In genomic region chr16:81920498-81920897, GRCh38 we compare ENCODE assay signal across 19 cellular contexts.
DNase-seq lines count a peak whose midpoint lies in the region; ATAC-seq and TF ChIP-seq lines count a peak whose summit lies in the region.
"Had no signal": no experiment of that assay in that cellular context is flagged by ENCODE, and none has a peak within 500 bp of the region (broad histone marks: within the 10 kb centered on the region; RNA-seq: fewer than 3 reads in every experiment).

No MANE protein-coding gene starts in this region.

- 71 to 80% methylated on average over 4 of the region's 4 CpGs for WGBS in GM23248 (ENCODE audit: low coverage in 1 of 2, low lambda C conversion rate in 2 of 2, missing lambda C conversion rate in 2 of 2), 2 experiments

- H3K36me3 ChIP-seq in OCI-LY3 (replicated peaks; ENCODE audit: low read depth, low read length), result peaks cover 78% of the 10 kb centered on the region
- H3K36me3 ChIP-seq in GM23248 (ENCODE audit: low read depth), result no peaks in the 10 kb centered on the region
- H3K36me3 ChIP-seq: BE2C, HAP-1 had no signal

- intact Hi-C loops in natural killer cell (cut with micrococcal nuclease), result no loop called here

- H3K4me1 Mint-ChIP-seq in natural killer cell treated with Interleukin-12 subunit alpha and Interleukin-12 subunit beta and Interleukin-15 and Interleukin-18, amount 100 ng/mL, for 72 hours (ENCODE audit: low read depth in 2 of 2), result peaks cover 0 to 5% of the 10 kb centered on the region in 2 donors
- H3K4me1 Mint-ChIP-seq in natural killer cell, result no peaks in the 10 kb centered on the region
- H3K4me1 Mint-ChIP-seq in memory B cell, result peaks cover 20% of the 10 kb centered on the region
- H3K4me1 Mint-ChIP-seq in stimulated activated naive B cell treated with anti-CD40 and anti-IgM and Interleukin-4, amounts not matched to agents 10 μg/mL and 1 μg/mL and 100 μg/mL, for 72 hours, result peaks cover 17 to 28% of the 10 kb centered on the region in 2 donors
- H3K4me1 Mint-ChIP-seq: CD4-positive, CD25-positive, alpha-beta regulatory T cell; CD8-positive, alpha-beta memory T cell had no signal

- H3K27me3 ChIP-seq in OCI-LY3 (ENCODE audit: low read depth, low read length) (no peaks in the 10 kb centered on the region), GM23248 (replicated peaks; ENCODE audit: insufficient read depth) (0 out of 2 replicates have a peak, but pooled peaks cover 5% of the 10 kb centered on the region)
- H3K27me3 ChIP-seq: BE2C had no signal

- no peaks in the 10 kb centered on the region for H3K79me2 ChIP-seq in OCI-LY3 (ENCODE audit: low read length)
- H3K79me2 ChIP-seq in GM23248 (ENCODE audit: insufficient read depth), result no peaks in the 10 kb centered on the region

- DNase-seq in natural killer cell treated with Interleukin-12 subunit alpha and Interleukin-12 subunit beta and Interleukin-15 and Interleukin-18, amount 100 ng/mL, for 72 hours (ENCODE audit: low spot score), result peak; percentile 45
- no peak for DNase-seq in natural killer cell
- no peak for DNase-seq in memory B cell (ENCODE audit: low spot score in 2 of 2)
- DNase-seq in stimulated activated naive B cell treated with anti-CD40 and anti-IgM and Interleukin-4, amounts not matched to agents 10 μg/mL and 1 μg/mL and 100 μg/mL, for 72 hours, result no peak
- no peak for DNase-seq in GM23248
- DNase-seq in activated gamma-delta T cell treated with Interleukin-2 at 50 U/mL for 16 hours, result no peak
- DNase-seq: BE2C; C1 segment of cervical spinal cord; CD4-positive, CD25-positive, alpha-beta regulatory T cell; CD8-positive, alpha-beta memory T cell; COR-L47; DMS 273 treated with DMSO at 0.1 percent for 48 hours; DMS53; DND-41; EL had no signal

- no peaks in the 10 kb centered on the region for H3K27me3 Mint-ChIP-seq in natural killer cell treated with Interleukin-12 subunit alpha and Interleukin-12 subunit beta and Interleukin-15 and Interleukin-18, amount 100 ng/mL, for 72 hours
- H3K27me3 Mint-ChIP-seq in natural killer cell (ENCODE audit: low read depth in 2 of 2), result no peaks in the 10 kb centered on the region
- no peaks in the 10 kb centered on the region for H3K27me3 Mint-ChIP-seq in memory B cell
- no peaks in the 10 kb centered on the region for H3K27me3 Mint-ChIP-seq in stimulated activated naive B cell treated with anti-CD40 and anti-IgM and Interleukin-4, amounts not matched to agents 10 μg/mL and 1 μg/mL and 100 μg/mL, for 72 hours
- H3K27me3 Mint-ChIP-seq: CD4-positive, CD25-positive, alpha-beta regulatory T cell had no signal

- no peak overlapping the region for H3K4me3 ChIP-seq in OCI-LY3 (ENCODE audit: low read length)
- H3K4me3 ChIP-seq in GM23248, result no peak overlapping the region
- H3K4me3 ChIP-seq: HAP-1 had no signal

- H3K36me3 Mint-ChIP-seq in natural killer cell treated with Interleukin-12 subunit alpha and Interleukin-12 subunit beta and Interleukin-15 and Interleukin-18, amount 100 ng/mL, for 72 hours, result peaks cover 20% of the 10 kb centered on the region
- H3K36me3 Mint-ChIP-seq in natural killer cell (peaks cover 48% of the 10 kb centered on the region), memory B cell (peaks cover 46% of the 10 kb centered on the region)
- H3K36me3 Mint-ChIP-seq in stimulated activated naive B cell treated with anti-CD40 and anti-IgM and Interleukin-4, amounts not matched to agents 10 μg/mL and 1 μg/mL and 100 μg/mL, for 72 hours, result peaks cover 51 to 60% of the 10 kb centered on the region in 2 donors
- H3K36me3 Mint-ChIP-seq: CD4-positive, CD25-positive, alpha-beta regulatory T cell had no signal

- TF ChIP-seq CTCF in natural killer cell (IDR thresholded peaks at IDR 0.05) (no peak), OCI-LY3 (IDR thresholded peaks at IDR 0.05; ENCODE audit: low read depth, low read length) (no peak)

- H3K27ac ChIP-seq in OCI-LY3 (ENCODE audit: low read length), result peak overlapping the region; percentile 8; the same call in 1 of the 2 replicates
- H3K27ac ChIP-seq in GM23248, result no peak overlapping the region

- H3K9ac ChIP-seq in OCI-LY3 (ENCODE audit: low read length) (no peak overlapping the region), GM23248 (no peak overlapping the region)

- in situ Hi-C loops in GM23248 (cut with MboI), result no loop called here

- no peak overlapping the region for H3K4me3 Mint-ChIP-seq in natural killer cell treated with Interleukin-12 subunit alpha and Interleukin-12 subunit beta and Interleukin-15 and Interleukin-18, amount 100 ng/mL, for 72 hours
- H3K4me3 Mint-ChIP-seq in natural killer cell (no peak overlapping the region), memory B cell (no peak overlapping the region)
- H3K4me3 Mint-ChIP-seq in stimulated activated naive B cell treated with anti-CD40 and anti-IgM and Interleukin-4, amounts not matched to agents 10 μg/mL and 1 μg/mL and 100 μg/mL, for 72 hours, result no peak overlapping the region
- H3K4me3 Mint-ChIP-seq: CD4-positive, CD25-positive, alpha-beta regulatory T cell; CD8-positive, alpha-beta memory T cell had no signal

- no peaks in the 10 kb centered on the region for H3K9me3 ChIP-seq in OCI-LY3 (ENCODE audit: insufficient read depth, low read length)
- no peaks in the 10 kb centered on the region for H3K9me3 ChIP-seq in GM23248 (ENCODE audit: low read depth)
- H3K9me3 ChIP-seq: BE2C, HAP-1 had no signal

- H3K9me2 ChIP-seq in GM23248 (ENCODE audit: insufficient read depth), result no peaks in the 10 kb centered on the region

- ATAC-seq in natural killer cell treated with Interleukin-12 subunit alpha and Interleukin-12 subunit beta and Interleukin-15 and Interleukin-18, amount 100 ng/mL, for 72 hours, result no peak
- ATAC-seq in natural killer cell (no peak), memory B cell (ENCODE audit: low read depth) (no peak), GM21576 (IDR thresholded peaks at IDR 0.05; ENCODE audit: unreplicated experiment) (no peak)
- peak; percentile 83 to 87 for ATAC-seq in stimulated activated naive B cell treated with anti-CD40 and anti-IgM and Interleukin-4, amounts not matched to agents 10 μg/mL and 1 μg/mL and 100 μg/mL, for 72 hours (replicated peaks)
- ATAC-seq: HepG2 had no signal

- H3K4me2 ChIP-seq in OCI-LY3 (ENCODE audit: low read length), result no peak overlapping the region
- H3K4me2 ChIP-seq in GM23248 (ENCODE audit: unreplicated experiment), result no peak overlapping the region

- no peaks in the 10 kb centered on the region for H3F3A ChIP-seq in GM23248 (ENCODE audit: insufficient read depth)

- H3K4me1 ChIP-seq in OCI-LY3 (ENCODE audit: low read length), result peaks cover 12% of the 10 kb centered on the region
- H3K4me1 ChIP-seq in GM23248 (ENCODE audit: insufficient read depth), result 0 out of 2 replicates have a peak, but pooled peaks cover 4% of the 10 kb centered on the region
- H3K4me1 ChIP-seq: BE2C, HAP-1 had no signal

- no peak overlapping the region for H3K27ac Mint-ChIP-seq in natural killer cell treated with Interleukin-12 subunit alpha and Interleukin-12 subunit beta and Interleukin-15 and Interleukin-18, amount 100 ng/mL, for 72 hours
- peak overlapping the region in 1 of 2 donors; percentile 10 for H3K27ac Mint-ChIP-seq in natural killer cell
- peak overlapping the region; percentile 86 for H3K27ac Mint-ChIP-seq in memory B cell
- peak overlapping the region; percentile 7 for H3K27ac Mint-ChIP-seq in stimulated activated naive B cell treated with anti-CD40 and anti-IgM and Interleukin-4, amounts not matched to agents 10 μg/mL and 1 μg/mL and 100 μg/mL, for 72 hours
- H3K27ac Mint-ChIP-seq: CD4-positive, CD25-positive, alpha-beta regulatory T cell; CD8-positive, alpha-beta memory T cell had no signal

- no peaks in the 10 kb centered on the region for H4K20me1 ChIP-seq in OCI-LY3 (ENCODE audit: insufficient read depth, low read length)
- H4K20me1 ChIP-seq in GM23248 (ENCODE audit: insufficient read depth), result no peaks in the 10 kb centered on the region

- no peaks in the 10 kb centered on the region for H3K9me3 Mint-ChIP-seq in natural killer cell treated with Interleukin-12 subunit alpha and Interleukin-12 subunit beta and Interleukin-15 and Interleukin-18, amount 100 ng/mL, for 72 hours
- H3K9me3 Mint-ChIP-seq in natural killer cell (no peaks in the 10 kb centered on the region), memory B cell (no peaks in the 10 kb centered on the region)
- H3K9me3 Mint-ChIP-seq in stimulated activated naive B cell treated with anti-CD40 and anti-IgM and Interleukin-4, amounts not matched to agents 10 μg/mL and 1 μg/mL and 100 μg/mL, for 72 hours, result peaks cover 0 to 2% of the 10 kb centered on the region in 2 donors
- H3K9me3 Mint-ChIP-seq: CD4-positive, CD25-positive, alpha-beta regulatory T cell; CD8-positive, alpha-beta memory T cell had no signal

- no peak overlapping the region for H2AFZ ChIP-seq in OCI-LY3 (ENCODE audit: low read depth, low read length)
- no peak overlapping the region for H2AFZ ChIP-seq in GM23248

Comparison
In these comparisons a context has a peak if more than half of its experiments do, and no peak if none do; other contexts are left out.
1. ATAC-seq: peak in stimulated activated naive B cell treated with anti-CD40 and anti-IgM and Interleukin-4, amounts not matched to agents 10 μg/mL and 1 μg/mL and 100 μg/mL, for 72 hours (2 of 2); none in natural killer cell treated with Interleukin-12 subunit alpha and Interleukin-12 subunit beta and Interleukin-15 and Interleukin-18, amount 100 ng/mL, for 72 hours (0 of 2), natural killer cell (0 of 3), memory B cell (single experiment) and GM21576 (single experiment).
2. H3K27ac Mint-ChIP-seq: peak in memory B cell (single experiment) and stimulated activated naive B cell treated with anti-CD40 and anti-IgM and Interleukin-4, amounts not matched to agents 10 μg/mL and 1 μg/mL and 100 μg/mL, for 72 hours (single experiment); none in natural killer cell treated with Interleukin-12 subunit alpha and Interleukin-12 subunit beta and Interleukin-15 and Interleukin-18, amount 100 ng/mL, for 72 hours (0 of 2).